11 cellular contexts compared by ENCODE assay signal in the genomic region with DNA sequence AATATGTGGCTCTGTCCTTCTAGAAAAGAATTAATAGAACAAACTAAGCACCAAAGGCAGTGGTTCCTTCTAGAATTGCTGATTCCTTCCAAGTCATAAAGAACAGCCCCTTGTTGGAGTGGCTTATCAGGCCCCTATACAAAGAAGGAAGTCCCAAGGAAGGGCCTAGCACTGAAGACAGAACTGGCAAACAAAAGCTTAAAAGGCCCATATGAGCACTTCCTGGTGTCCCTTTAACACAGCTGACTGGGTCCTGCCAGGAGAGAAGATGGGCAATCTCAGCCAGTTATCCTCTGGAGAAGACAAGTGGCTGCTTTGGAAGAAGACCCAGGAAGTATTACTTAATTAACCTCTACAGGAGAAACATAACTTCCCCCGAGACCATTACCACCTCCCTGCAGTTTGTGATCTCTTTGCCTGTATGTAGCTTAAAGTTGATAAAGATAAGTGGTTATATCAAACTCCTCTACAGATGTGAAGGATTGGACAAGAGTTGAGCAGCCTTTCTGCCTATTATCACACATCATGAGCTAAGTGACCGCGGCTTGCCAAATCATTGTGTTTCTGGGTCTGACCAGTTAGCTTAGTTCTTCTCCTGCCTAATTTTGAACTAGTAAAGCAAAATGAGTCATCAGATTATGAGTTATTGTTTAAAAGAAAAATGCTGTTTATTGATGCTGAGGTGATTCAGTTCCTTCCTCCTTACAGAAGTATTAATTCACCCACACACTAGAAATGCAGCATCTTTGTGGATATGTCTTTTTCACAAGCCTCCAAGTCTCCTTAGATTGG. TPM values are rescaled to one million over a fixed set of nuclear protein-coding genes. Genes with fewer than 3 reads are reported as not detected.
A peak's percentile ranks its signal among the peaks of the same experiment; 100 is the strongest.
DNase-seq lines count a peak whose midpoint lies in the region; ATAC-seq, FAIRE-seq and TF ChIP-seq lines count a peak whose summit lies in the region.
"Had no signal": no experiment of that assay in that cellular context is flagged by ENCODE, and none has a peak within 500 bp of the region (broad histone marks: within the 10 kb centered on the region; RNA-seq: fewer than 3 reads in every experiment).

No MANE protein-coding gene starts in this region.

- H3K4me3 Mint-ChIP-seq in osteocyte (ENCODE audit: unreplicated experiment), result no peak overlapping the region

- intact Hi-C loops in posterior vena cava (cut with DNase I), result no loop called here

- H3K9me1 ChIP-seq in keratinocyte (ENCODE audit: control insufficient read depth, extremely low read depth, insufficient read depth, low read length), result no peaks in the 10 kb centered on the region

- peak; percentile 40 for DNase-seq in AG09309 (ENCODE audit: low read depth)
- peak; percentile 24 for DNase-seq in adipocyte (ENCODE audit: low read depth)
- DNase-seq in keratinocyte (ENCODE audit: low read depth, low spot score), result no peak
- DNase-seq in NCI-H1436 (lab: John Stamatoyannopoulos, UW), result no peak
- no peak for DNase-seq in NCI-H2171 treated with DMSO at 0.1 percent for 48 hours (lab: John Stamatoyannopoulos, UW)
- no peak for DNase-seq in osteocyte (ENCODE audit: extremely low spot score, unreplicated experiment)
- no peak for DNase-seq in posterior vena cava (ENCODE audit: low spot score)
- DNase-seq: activated CD4-positive, alpha-beta T cell treated with anti-CD3 and anti-CD28 coated beads, Interleukin-2, amount 50 U/mL, for 4 hours; central memory CD4-positive, alpha-beta T cell had no signal

- no peaks in the 10 kb centered on the region for H3K27me3 Mint-ChIP-seq in osteocyte (ENCODE audit: unreplicated experiment)

- H3K4me1 Mint-ChIP-seq in osteocyte (ENCODE audit: unreplicated experiment), result peaks cover 10% of the 10 kb centered on the region

- H3K9me3 ChIP-seq in adipocyte (ENCODE audit: control insufficient read depth, low read length) (no peaks in the 10 kb centered on the region), keratinocyte (ENCODE audit: control insufficient read depth, low read depth, low read length) (no peaks in the 10 kb centered on the region)

- no peak overlapping the region for H3K27ac Mint-ChIP-seq in osteocyte (ENCODE audit: unreplicated experiment)

- no peak overlapping the region for H3K9ac ChIP-seq in adipocyte (ENCODE audit: low read length)
- H3K9ac ChIP-seq in keratinocyte (ENCODE audit: control insufficient read depth, extremely low read depth, insufficient read depth, low read length), result no peak overlapping the region
- H3K9ac ChIP-seq: KMS-11 had no signal

- H3K27me3 ChIP-seq in adipocyte (replicated peaks; ENCODE audit: control insufficient read depth, insufficient read depth, low read length) (no peaks in the 10 kb centered on the region), keratinocyte (ENCODE audit: control insufficient read depth, extremely low read depth, insufficient read depth, low read length) (no peaks in the 10 kb centered on the region)

- no peaks in the 10 kb centered on the region for H4K20me1 ChIP-seq in keratinocyte (ENCODE audit: control insufficient read depth, extremely low read depth, insufficient read depth, low read length)

- H3K27ac ChIP-seq in keratinocyte (ENCODE audit: control insufficient read depth, insufficient read depth, low read length), result no peak overlapping the region
- H3K27ac ChIP-seq: KMS-11 had no signal

- FAIRE-seq in keratinocyte (lab: Jason Lieb, UNC), result peak; percentile 29

- no peak overlapping the region for H3K4me3 ChIP-seq in AG09309 (ENCODE audit: control insufficient read depth, low read depth, low read length)
- no peak overlapping the region for H3K4me3 ChIP-seq in adipocyte (ENCODE audit: low read length)
- H3K4me3 ChIP-seq in keratinocyte (ENCODE audit: control insufficient read depth in 2 of 3, extremely low read depth in 1 of 3, insufficient read depth in 2 of 3, low read depth in 1 of 3, low read length in 3 of 3), result no peak overlapping the region

- H3K36me3 Mint-ChIP-seq in osteocyte (ENCODE audit: unreplicated experiment), result no peaks in the 10 kb centered on the region

- H3K4me1 ChIP-seq in adipocyte (ENCODE audit: control insufficient read depth, insufficient read depth, low read length), result peaks cover 18% of the 10 kb centered on the region
- peaks cover 4% of the 10 kb centered on the region for H3K4me1 ChIP-seq in keratinocyte (ENCODE audit: control insufficient read depth, extremely low read depth, insufficient read depth, low read length)

- H3K9me3 Mint-ChIP-seq in osteocyte (ENCODE audit: unreplicated experiment), result no peaks in the 10 kb centered on the region

- no peak overlapping the region for H3K4me2 ChIP-seq in keratinocyte (ENCODE audit: control insufficient read depth, extremely low read depth, insufficient read depth, low read depth, low read length)
- H3K4me2 ChIP-seq: KMS-11 had no signal

- TF ChIP-seq CTCF in AG09309 (IDR thresholded peaks at IDR 0.05; ENCODE audit: control insufficient read depth, insufficient read depth, low read depth, low read length, missing control alignments) (no peak), keratinocyte (optimal IDR thresholded peaks at IDR 0.05 in 1 of 3, IDR thresholded peaks at IDR 0.05 in 1 of 3, conservative IDR thresholded peaks at IDR 0.05 in 1 of 3; ENCODE audit: extremely low read depth in 1 of 3, insufficient read depth in 2 of 3, low read length in 3 of 3) (no peak), osteocyte (IDR thresholded peaks at IDR 0.05) (no peak)

- no peak overlapping the region for H2AFZ ChIP-seq in keratinocyte (ENCODE audit: control insufficient read depth, low read length)

- H3K79me2 ChIP-seq in keratinocyte (ENCODE audit: control insufficient read depth, insufficient read depth, low read length), result no peaks in the 10 kb centered on the region

- no peaks in the 10 kb centered on the region for H3K36me3 ChIP-seq in adipocyte (ENCODE audit: control insufficient read depth, insufficient read depth, low read length, severe bottlenecking)
- no peaks in the 10 kb centered on the region for H3K36me3 ChIP-seq in keratinocyte (ENCODE audit: control insufficient read depth in 2 of 2, extremely low read depth in 1 of 2, insufficient read depth in 2 of 2, low read length in 2 of 2)

- ATAC-seq in HG02981 (IDR thresholded peaks at IDR 0.05; ENCODE audit: unreplicated experiment), result peak; percentile 41

- dilution Hi-C loops in keratinocyte (cut with MboI; ENCODE audit: extremely low pct_ligation_motif_present, low sequenced_read_pairs), result no loop called here

RNA-seq across cellular contexts. Expression of gene STING1, which starts 13.3 kb away (rescaled TPM):
- polyA plus RNA-seq in keratinocyte, result 25.2 to 38.1 TPM (median 26.0 TPM) in 3 replicates
- 1.3 TPM for polyA plus RNA-seq in keratinocyte (2011; ENCODE audit: low read depth)
- polyA plus RNA-seq in keratinocyte (2011; cell fraction: cytosol; rRNA removed), result 14.7 and 21.3 TPM in 2 replicates
- 66.0 and 88.6 TPM in 2 replicates for polyA plus RNA-seq in keratinocyte (2011; cell fraction: nucleus; rRNA removed)
- polyA plus RNA-seq in keratinocyte (2012; ENCODE audit: low replicate concordance), result 4.2 and 32.6 TPM in 2 replicates
- 24.6 to 40.7 TPM (median 27.0 TPM) in 3 replicates for polyA minus RNA-seq in keratinocyte
- polyA minus RNA-seq in keratinocyte (2011; cell fraction: cytosol; rRNA and poly(A)+ RNA removed), result 54.5 TPM
- 46.5 and 55.6 TPM in 2 replicates for polyA minus RNA-seq in keratinocyte (2011; cell fraction: nucleus; rRNA and poly(A)+ RNA removed)
- total RNA-seq in osteocyte (61.6 and 73.0 TPM in 2 replicates), posterior vena cava (100 to 1,000 TPM in 1 of 2 donors, 10 to 100 TPM in 1; 91.5 to 101 TPM)

RNA-seq across cellular contexts. Expression of gene SMIM33, which starts 25.0 kb away (rescaled TPM):
- polyA plus RNA-seq in keratinocyte, result not detected in 3 replicates
- not detected for polyA plus RNA-seq in keratinocyte (2011; ENCODE audit: low read depth)
- not detected in 2 replicates for polyA plus RNA-seq in keratinocyte (2011; cell fraction: cytosol; rRNA removed)
- not detected in 2 replicates for polyA plus RNA-seq in keratinocyte (2011; cell fraction: nucleus; rRNA removed)
- not detected in 2 replicates for polyA plus RNA-seq in keratinocyte (2012; ENCODE audit: low replicate concordance)
- not detected in 3 replicates for polyA minus RNA-seq in keratinocyte
- not detected for polyA minus RNA-seq in keratinocyte (2011; cell fraction: cytosol; rRNA and poly(A)+ RNA removed)
- polyA minus RNA-seq in keratinocyte (2011; cell fraction: nucleus; rRNA and poly(A)+ RNA removed), result not detected in 2 replicates
- not detected in 2 replicates for total RNA-seq in osteocyte
- not detected for total RNA-seq in posterior vena cava

RNA-seq across cellular contexts. Expression of gene ECSCR, which starts 33.3 kb away (rescaled TPM):
- not detected in 3 replicates for polyA plus RNA-seq in keratinocyte
- not detected for polyA plus RNA-seq in keratinocyte (2011; ENCODE audit: low read depth)
- not detected in 2 replicates for polyA plus RNA-seq in keratinocyte (2011; cell fraction: cytosol; rRNA removed)
- polyA plus RNA-seq in keratinocyte (2011; cell fraction: nucleus; rRNA removed), result 0.15 TPM in 1 of 2 replicates, not detected in the other
- polyA plus RNA-seq in keratinocyte (2012; ENCODE audit: low replicate concordance), result not detected in 2 replicates
- not detected in 3 replicates for polyA minus RNA-seq in keratinocyte
- polyA minus RNA-seq in keratinocyte (2011; cell fraction: cytosol; rRNA and poly(A)+ RNA removed), result not detected
- polyA minus RNA-seq in keratinocyte (2011; cell fraction: nucleus; rRNA and poly(A)+ RNA removed), result not detected in 2 replicates
- total RNA-seq in osteocyte (0.47 TPM in 1 of 2 replicates, not detected in the other), posterior vena cava (10 to 100 TPM; 39.7 to 46.6 TPM)

RNA-seq across cellular contexts. Expression of gene DNAJC18, which starts 56.5 kb away (rescaled TPM):
- 3.0 to 6.6 TPM (median 3.6 TPM) in 3 replicates for polyA plus RNA-seq in keratinocyte
- polyA plus RNA-seq in keratinocyte (2011; ENCODE audit: low read depth), result 1.7 TPM
- 2.0 and 3.6 TPM in 2 replicates for polyA plus RNA-seq in keratinocyte (2011; cell fraction: cytosol; rRNA removed)
- polyA plus RNA-seq in keratinocyte (2011; cell fraction: nucleus; rRNA removed), result 4.3 TPM in 2 replicates
- 0.79 and 4.7 TPM in 2 replicates for polyA plus RNA-seq in keratinocyte (2012; ENCODE audit: low replicate concordance)
- polyA minus RNA-seq in keratinocyte, result 1.1 to 2.7 TPM (median 2.7 TPM) in 3 replicates
- 4.6 TPM for polyA minus RNA-seq in keratinocyte (2011; cell fraction: cytosol; rRNA and poly(A)+ RNA removed)
- polyA minus RNA-seq in keratinocyte (2011; cell fraction: nucleus; rRNA and poly(A)+ RNA removed), result 1.1 and 3.7 TPM in 2 replicates
- 26.2 and 32.7 TPM in 2 replicates for total RNA-seq in osteocyte
- total RNA-seq in posterior vena cava, result 10 to 100 TPM; 13.3 to 18.8 TPM

Comparison
In these comparisons a context has a peak if more than half of its experiments do, and no peak if none do; other contexts are left out.
1. DNase-seq: peak in AG09309 (single experiment) and adipocyte (single experiment); none in keratinocyte (single experiment), NCI-H1436 (single experiment), NCI-H2171 treated with DMSO at 0.1 percent for 48 hours (single experiment), osteocyte (single experiment) and posterior vena cava (single experiment).
2. RNA of gene ECSCR, which starts 33.3 kb away (total RNA-seq): 39.7 to 46.6 TPM in posterior vena cava; 0.47 TPM in osteocyte; every median in the first group is over 10 times any median in the second.